In genomic region chr3:9404680-9405079, GRCh38 we compare ENCODE assay signal across 1 cellular context.
TF ChIP-seq lines count a peak whose summit lies in the region.

No MANE protein-coding gene starts in this region.

TF ChIP-seq in HepG2, 621 proteins besides CTCF, POLR2A, EP300 and RAD21:
- TF ChIP-seq NFYB (CRISPR knock-in tag; IDR thresholded peaks at IDR 0.05) (no peak), RBM22 (optimal IDR thresholded peaks at IDR 0.05; ENCODE audit: low read length) (peak; percentile 40)
